In genomic region chr5:133905494-133905893, GRCh38 we compare ENCODE assay signal across 1 cellular context.
TF ChIP-seq lines count a peak whose summit lies in the region.

No MANE protein-coding gene starts in this region.

TF ChIP-seq in K562, 482 proteins besides CTCF, POLR2A, EP300 and RAD21 (continued from another document):
- TF ChIP-seq, protein P1, sequence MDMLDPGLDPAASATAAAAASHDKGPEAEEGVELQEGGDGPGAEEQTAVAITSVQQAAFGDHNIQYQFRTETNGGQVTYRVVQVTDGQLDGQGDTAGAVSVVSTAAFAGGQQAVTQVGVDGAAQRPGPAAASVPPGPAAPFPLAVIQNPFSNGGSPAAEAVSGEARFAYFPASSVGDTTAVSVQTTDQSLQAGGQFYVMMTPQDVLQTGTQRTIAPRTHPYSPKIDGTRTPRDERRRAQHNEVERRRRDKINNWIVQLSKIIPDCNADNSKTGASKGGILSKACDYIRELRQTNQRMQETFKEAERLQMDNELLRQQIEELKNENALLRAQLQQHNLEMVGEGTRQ (CRISPR knock-in tag; IDR thresholded peaks at IDR 0.05), result no peak
- TF ChIP-seq NRF1 (conservative IDR thresholded peaks at IDR 0.05 in 1 of 2, IDR thresholded peaks at IDR 0.05 in 1 of 2) (no peak), NFE2L1 (tag; IDR thresholded peaks at IDR 0.05; ENCODE audit: borderline replicate concordance, low read depth) (no peak), ZNF274 (IDR thresholded peaks at IDR 0.05; ENCODE audit: borderline replicate concordance, low read depth, low read length) (no peak), ZBTB9 (CRISPR knock-in tag; IDR thresholded peaks at IDR 0.05) (no peak)
- TF ChIP-seq, protein P2, sequence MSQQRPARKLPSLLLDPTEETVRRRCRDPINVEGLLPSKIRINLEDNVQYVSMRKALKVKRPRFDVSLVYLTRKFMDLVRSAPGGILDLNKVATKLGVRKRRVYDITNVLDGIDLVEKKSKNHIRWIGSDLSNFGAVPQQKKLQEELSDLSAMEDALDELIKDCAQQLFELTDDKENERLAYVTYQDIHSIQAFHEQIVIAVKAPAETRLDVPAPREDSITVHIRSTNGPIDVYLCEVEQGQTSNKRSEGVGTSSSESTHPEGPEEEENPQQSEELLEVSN (IDR thresholded peaks at IDR 0.05; ENCODE audit: borderline replicate concordance in 1 of 2, extremely low read depth in 1 of 2, insufficient read depth in 1 of 2, insufficient read length in 1 of 2, low read depth in 1 of 2, low read length in 1 of 2, poor library complexity in 1 of 2, severe bottlenecking in 1 of 2), result peak; percentile 24 to 31
